Comparison of ENCODE assay signal across 15 cellular contexts in the genomic region with DNA sequence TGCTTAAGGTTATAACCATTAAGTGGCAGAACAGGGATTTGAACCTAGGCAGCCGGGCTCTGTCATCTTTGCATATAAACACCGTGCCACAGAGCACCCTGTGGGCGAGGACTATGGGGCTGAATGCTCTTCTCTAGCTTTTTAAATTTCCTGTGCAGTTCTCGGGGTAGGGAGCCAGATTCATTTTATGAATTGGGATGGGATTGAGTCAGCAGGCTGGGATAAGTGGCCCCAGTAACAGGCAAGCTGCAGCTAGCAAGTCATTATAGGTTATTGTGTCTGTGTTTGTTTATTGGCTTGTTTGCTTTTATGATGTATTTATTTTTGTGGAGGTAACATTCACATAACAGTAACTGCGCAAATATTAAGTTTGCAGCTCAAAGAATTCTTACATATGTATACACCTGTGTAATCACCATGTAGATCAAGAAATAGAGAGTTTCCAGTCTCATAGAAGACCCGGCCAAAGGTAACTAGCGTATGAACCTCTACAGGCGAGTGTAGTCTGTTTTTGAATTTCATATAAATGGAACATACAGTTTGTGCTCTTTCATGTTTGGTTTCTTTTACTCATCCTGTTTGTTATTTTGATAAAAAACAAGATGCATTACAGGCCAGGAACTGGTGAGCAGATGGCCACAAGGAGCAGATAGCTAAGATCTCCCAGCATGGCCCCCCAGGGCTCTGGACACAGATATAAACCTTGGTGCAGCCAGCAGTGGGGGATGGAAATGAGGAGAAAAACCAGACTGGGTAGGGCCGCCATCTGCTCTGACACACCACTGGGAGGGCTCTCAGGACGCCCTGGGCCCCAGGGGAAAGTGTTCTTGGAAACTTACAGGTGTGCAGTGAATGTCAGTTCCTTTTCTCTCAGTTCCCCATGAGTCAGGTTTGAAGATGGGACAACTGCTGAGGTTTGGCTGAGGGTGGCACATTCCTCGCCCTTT. TPM values are rescaled to one million over a fixed set of nuclear protein-coding genes. Genes with fewer than 3 reads are reported as not detected.
DNase-seq lines count a peak whose midpoint lies in the region; ATAC-seq and TF ChIP-seq lines count a peak whose summit lies in the region.
"Had no signal": no experiment of that assay in that cellular context is flagged by ENCODE, and none has a peak within 500 bp of the region (broad histone marks: within the 10 kb centered on the region; RNA-seq: fewer than 3 reads in every experiment).

No MANE protein-coding gene starts in this region.

- H3K27me3 ChIP-seq in Panc1 (ENCODE audit: control insufficient read depth, insufficient read depth, low read length) = no peaks in the 10 kb centered on the region; the same call in 1 of the 2 replicates
- no peaks in the 10 kb centered on the region for H3K27me3 ChIP-seq in uterus

- BruUV-seq in Panc1 (replicated peaks; lab: Mats Ljungman, UMichigan) = no TSS peak

- no peaks in the 10 kb centered on the region for H3K9me3 ChIP-seq in Panc1 (ENCODE audit: control insufficient read depth, insufficient read depth, low read depth, low read length)
- no peaks in the 10 kb centered on the region for H3K9me3 ChIP-seq in uterus

- TF ChIP-seq POLR2A in uterus (IDR thresholded peaks at IDR 0.05) = no peak

- no peak overlapping the region for H3K4me3 ChIP-seq in LNCaP clone FGC (ENCODE audit: low read depth, low read length)
- no peak overlapping the region for H3K4me3 ChIP-seq in Panc1 (ENCODE audit: low read depth in 2 of 2, low read length in 2 of 2)
- H3K4me3 ChIP-seq in uterus = no peak overlapping the region
- H3K4me3 ChIP-seq: GM23248, lung had no signal

- CTCF ChIA-PET in Panc1 (lab: Charles Lee) = no interaction called here

- TF ChIP-seq CTCF in LNCaP clone FGC (IDR thresholded peaks at IDR 0.05; ENCODE audit: control insufficient read depth, extremely low read depth, insufficient read depth) = no peak
- TF ChIP-seq CTCF in Panc1 (IDR thresholded peaks at IDR 0.05) = no peak
- no peak for TF ChIP-seq CTCF in uterus (IDR thresholded peaks at IDR 0.05)

- in situ Hi-C loops in Panc1 (cut with HindIII; ENCODE audit: low pct_unique_long_range_greater_than_20kb, low sequenced_read_pairs) = no loop called here

- DNase-seq in NCI-H1417 (lab: John Stamatoyannopoulos, UW) (peak in 2 of 3 experiments; percentile 1 to 27), NCI-H1417 treated with DMSO at 0.1 percent for 48 hours (lab: John Stamatoyannopoulos, UW) (no peak), LNCaP clone FGC (ENCODE audit: low read depth) (peak; percentile 71), Panc1 (ENCODE audit: low read depth, low spot score) (no peak), retina (peak; percentile 7), LoVo (ENCODE audit: low spot score) (no peak), uterus (no peak)
- DNase-seq: amygdala; effector memory CD4-positive, alpha-beta T cell; GM23248; stimulated activated CD4-positive, alpha-beta T cell treated with anti-CD3 and anti-CD28 coated beads, Interleukin-2, amount 100 ng/mL, for 48 hours; stimulated activated naive CD8-positive, alpha-beta T cell treated with anti-CD3 and anti-CD28 coated beads, Interleukin-15, amount 100 ng/mL, for 72 hours had no signal

- no peaks in the 10 kb centered on the region for H3K36me3 ChIP-seq in Panc1 (ENCODE audit: control insufficient read depth, insufficient read depth, low read length)
- no peaks in the 10 kb centered on the region for H3K36me3 ChIP-seq in uterus

- intact Hi-C loops in Panc1 (cut with micrococcal nuclease; ENCODE audit: unreplicated experiment) (no loop called here), uterus (cut with DNase I; ENCODE audit: low total_unique reads) (no loop called here)

- ATAC-seq in Panc1 = peak; percentile 51; the same call in 1 of the 2 replicates
- ATAC-seq in HG03378 (IDR thresholded peaks at IDR 0.05; ENCODE audit: unreplicated experiment) = no peak
- ATAC-seq: stimulated activated naive CD8-positive, alpha-beta T cell treated with anti-CD3 and anti-CD28 coated beads, Interleukin-15, amount 100 ng/mL, for 72 hours had no signal

- H3K4me1 ChIP-seq in Panc1 (ENCODE audit: control insufficient read depth, insufficient read depth, low read length) = no peaks in the 10 kb centered on the region
- H3K4me1 ChIP-seq in uterus = no peaks in the 10 kb centered on the region

- H3K27ac ChIP-seq in Panc1 (ENCODE audit: low read length) (no peak overlapping the region), uterus (no peak overlapping the region)
- H3K27ac ChIP-seq: 22Rv1, GM23248 had no signal

- POLR2A ChIA-PET in Panc1 (lab: Charles Lee) = no interaction called here

RNA-seq across cellular contexts. Expression of a gene that starts 49.2 kb away (rescaled TPM):
- total RNA-seq in Panc1 (2021; ENCODE audit: unreplicated experiment) (2.1 TPM), uterus (1 to 10 TPM; 2.3 to 6.6 (median 4.6) TPM)
- polyA plus RNA-seq in Panc1 (2012; ENCODE audit: insufficient read length) = 5.4 TPM

Comparison
In these comparisons a context has a peak if more than half of its experiments do, and no peak if none do; other contexts are left out.
1. DNase-seq: peak in NCI-H1417 (2 of 3), LNCaP clone FGC (single experiment) and retina (single experiment); none in NCI-H1417 treated with DMSO at 0.1 percent for 48 hours (single experiment), Panc1 (single experiment), LoVo (single experiment) and uterus (0 of 2).